In the genomic region with DNA sequence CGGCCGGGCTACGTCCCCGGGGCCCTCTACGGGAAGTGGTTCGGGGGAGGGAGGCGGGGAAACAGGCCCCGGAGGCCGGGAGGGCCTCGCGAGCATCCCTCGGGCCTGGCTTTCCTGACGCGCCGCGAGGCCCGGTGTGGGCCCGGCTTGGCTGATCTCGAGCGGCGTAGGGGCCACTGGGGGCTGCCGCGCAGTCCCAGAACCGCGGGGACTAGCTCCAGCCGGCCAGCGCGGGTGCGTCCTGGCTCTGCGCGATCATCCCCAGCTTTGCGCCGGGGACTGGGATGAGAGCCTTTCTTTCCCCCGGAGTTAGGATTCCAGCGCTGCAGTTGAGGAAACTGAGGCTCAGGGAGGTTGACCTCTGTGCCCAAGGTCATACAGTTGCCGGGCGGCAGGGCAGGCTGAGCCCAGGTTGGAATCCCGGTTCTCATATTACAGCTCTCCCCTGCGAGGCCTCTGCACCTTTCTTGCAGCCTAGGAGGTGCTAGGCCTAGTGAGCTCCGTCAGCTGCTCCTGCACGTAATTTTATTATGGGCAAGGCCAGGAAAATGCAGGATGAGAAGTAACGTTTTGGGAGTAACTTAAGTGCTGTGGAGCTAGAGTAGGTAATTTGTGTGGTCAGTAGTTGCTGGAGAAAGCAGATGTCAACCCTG, we compare ENCODE assay signal across 8 cellular contexts. TPM values are rescaled to one million over a fixed set of nuclear protein-coding genes. Genes with fewer than 3 reads are reported as not detected.
A peak's percentile ranks its signal among the peaks of the same experiment; 100 is the strongest.
DNase-seq lines count a peak whose midpoint lies in the region; ATAC-seq and TF ChIP-seq lines count a peak whose summit lies in the region.

No MANE protein-coding gene starts in this region.

- POLR2A ChIA-PET in PC-3 (lab: Charles Lee; ENCODE audit: unreplicated experiment): interaction anchor here (0.5 to 1.2 kb wide), 4 partner anchors 48 to 791 kb away, joined by 3 to 6 read pairs (median 5); no protein-coding TSS in a partner anchor

- H3K27me3 Mint-ChIP-seq in Calu3 (ENCODE audit: unreplicated experiment): no peaks in the 10 kb centered on the region
- no peaks in the 10 kb centered on the region for H3K27me3 Mint-ChIP-seq in chondrocyte (ENCODE audit: low read depth)

- peaks cover 52% of the 10 kb centered on the region for H3K4me1 ChIP-seq in PC-3 (ENCODE audit: insufficient read depth, low read length)
- H3K4me1 ChIP-seq in lower lobe of right lung: peaks cover 74% of the 10 kb centered on the region
- H3K4me1 ChIP-seq in thoracic aorta (ENCODE audit: control insufficient read depth in 1 of 2, low read depth in 2 of 2): peaks cover 27 to 55% of the 10 kb centered on the region in 2 donors

- TF ChIP-seq CTCF in Calu3 (IDR thresholded peaks at IDR 0.05; ENCODE audit: unreplicated experiment) (no peak), PC-3 (conservative IDR thresholded peaks at IDR 0.05; ENCODE audit: low read depth, low read length) (no peak), chondrocyte (IDR thresholded peaks at IDR 0.05) (peak; percentile 14), lower lobe of right lung (IDR thresholded peaks at IDR 0.05) (peak; percentile 5), thoracic aorta (IDR thresholded peaks at IDR 0.05) (no peak)

- peak overlapping the region; percentile 78 for H3K9ac ChIP-seq in PC-3 (ENCODE audit: low read length)

- BruUV-seq in Calu3 (replicated peaks; lab: Mats Ljungman, UMichigan) (no TSS peak), PC-3 (replicated peaks; lab: Mats Ljungman, UMichigan) (no TSS peak)

- peak overlapping the region; percentile 26; the same call in 1 of the 2 replicates for H3K27ac ChIP-seq in PC-3 (ENCODE audit: low read length)
- peak overlapping the region; percentile 88 for H3K27ac ChIP-seq in lower lobe of right lung
- peak overlapping the region; percentile 64 to 74 for H3K27ac ChIP-seq in thoracic aorta

- peaks cover 78% of the 10 kb centered on the region for H3K4me1 Mint-ChIP-seq in Calu3 (ENCODE audit: low read depth, unreplicated experiment)
- H3K4me1 Mint-ChIP-seq in chondrocyte (ENCODE audit: low read depth): peaks cover 49% of the 10 kb centered on the region

- no peaks in the 10 kb centered on the region for H3K9me3 ChIP-seq in PC-3 (ENCODE audit: low read length)
- H3K9me3 ChIP-seq in lower lobe of right lung: no peaks in the 10 kb centered on the region
- no peaks in the 10 kb centered on the region for H3K9me3 ChIP-seq in thoracic aorta

- H3K36me3 ChIP-seq in PC-3 (ENCODE audit: low read depth, low read length) (no peaks in the 10 kb centered on the region), lower lobe of right lung (no peaks in the 10 kb centered on the region), thoracic aorta (no peaks in the 10 kb centered on the region)

- intact Hi-C loops in Calu3 (cut with micrococcal nuclease; ENCODE audit: unreplicated experiment): no loop called here
- intact Hi-C loops in PC-3 (cut with micrococcal nuclease): loop anchor here (1.0 kb wide), 1 partner anchor 54 kb away; no protein-coding TSS in a partner anchor
- intact Hi-C loops in lower lobe of right lung (cut with DNase I): no loop called here

- peak overlapping the region; percentile 74 for H3K27ac Mint-ChIP-seq in Calu3 (ENCODE audit: unreplicated experiment)
- peak overlapping the region; percentile 75 for H3K27ac Mint-ChIP-seq in chondrocyte (ENCODE audit: unreplicated experiment)

- no peaks in the 10 kb centered on the region for H3K9me3 Mint-ChIP-seq in Calu3 (ENCODE audit: low read depth, unreplicated experiment)
- H3K9me3 Mint-ChIP-seq in chondrocyte (ENCODE audit: low read depth): no peaks in the 10 kb centered on the region

- H2AFZ ChIP-seq in PC-3 (ENCODE audit: low read length): peak overlapping the region; percentile 42; the same call in 1 of the 2 replicates

- CTCF ChIA-PET in Calu3 (lab: Charles Lee): interaction anchor here (0.5 to 1.7 kb wide), 7 partner anchors 8 to 962 kb away, joined by 3 to 7 read pairs (median 5); no protein-coding TSS in a partner anchor
- CTCF ChIA-PET in PC-3 (lab: Charles Lee): interaction anchor here (0.6 to 1.3 kb wide), 6 partner anchors 29 to 83 kb away, joined by 5 to 13 read pairs (median 7); no protein-coding TSS in a partner anchor

- H3K9me2 ChIP-seq in PC-3 (replicated peaks; ENCODE audit: low read length): no peaks in the 10 kb centered on the region

- peak overlapping the region; percentile 92 for H3K4me3 ChIP-seq in PC-3 (ENCODE audit: low read length)
- peak overlapping the region; percentile 95 for H3K4me3 ChIP-seq in lower lobe of right lung
- H3K4me3 ChIP-seq in thoracic aorta: peak overlapping the region; percentile 80

- peak overlapping the region; percentile 97 for H3K4me2 ChIP-seq in PC-3 (ENCODE audit: low read length)

- no peaks in the 10 kb centered on the region for H3K27me3 ChIP-seq in PC-3 (ENCODE audit: low read length)
- no peaks in the 10 kb centered on the region for H3K27me3 ChIP-seq in lower lobe of right lung (ENCODE audit: low read depth)
- no peaks in the 10 kb centered on the region for H3K27me3 ChIP-seq in thoracic aorta (replicated peaks; ENCODE audit: insufficient read depth)

- peaks cover 56% of the 10 kb centered on the region for H3K79me2 ChIP-seq in PC-3 (ENCODE audit: low read length)

- H3K4me3 Mint-ChIP-seq in Calu3 (ENCODE audit: low read depth, unreplicated experiment) (peak overlapping the region; percentile 89), chondrocyte (ENCODE audit: unreplicated experiment) (peak overlapping the region; percentile 69)

- DNase-seq in Calu3 (no peak), PC-3 (peak; percentile 47), chondrocyte (ENCODE audit: low spot score) (no peak), lower lobe of right lung (no peak), thoracic aorta (ENCODE audit: low spot score) (no peak), T1000 (lab: John Stamatoyannopoulos, UW) (no peak)

- no peaks in the 10 kb centered on the region for H3F3A ChIP-seq in PC-3 (ENCODE audit: low read length, unreplicated experiment)

- ATAC-seq in HG02610 (IDR thresholded peaks at IDR 0.05; ENCODE audit: unreplicated experiment) (peak; percentile 17), PC-3 (peak; percentile 39), lower lobe of right lung (peak; percentile 9 to 27), thoracic aorta (ENCODE audit: insufficient number of reproducible peaks, low FRiP score, low read depth) (no peak), GM18498 (IDR thresholded peaks at IDR 0.05; ENCODE audit: unreplicated experiment) (no peak)

- H3K36me3 Mint-ChIP-seq in Calu3 (ENCODE audit: insufficient read depth, unreplicated experiment) (peaks cover 37% of the 10 kb centered on the region), chondrocyte (ENCODE audit: low read depth) (no peaks in the 10 kb centered on the region)

- peaks cover 36% of the 10 kb centered on the region for H4K20me1 ChIP-seq in PC-3 (ENCODE audit: low read length)

RNA-seq across cellular contexts. Expression of a gene that starts 0.5 kb away (rescaled TPM):
- total RNA-seq in Calu3 (2022) (46.2 and 53.5 TPM in 2 replicates), PC-3 (2014; rRNA removed) (40.9 and 46.9 TPM in 2 replicates), chondrocyte (16.2 to 20.5 TPM (median 17.5 TPM) in 3 replicates), lower lobe of right lung (52.7 TPM), thoracic aorta (10 to 100 TPM; 24.5 to 55.8 TPM)

Comparison
In these comparisons a context has a peak if more than half of its experiments do, and no peak if none do; other contexts are left out.
1. CTCF ChIP-seq: peak in chondrocyte (single experiment) and lower lobe of right lung (single experiment); none in Calu3 (single experiment), PC-3 (single experiment) and thoracic aorta (single experiment).
2. ATAC-seq: peak in HG02610 (single experiment), PC-3 (single experiment) and lower lobe of right lung (2 of 2); none in thoracic aorta (single experiment) and GM18498 (single experiment).
3. H3K27ac ChIP-seq: peak in every context shown above with its lines; median percentile 88 in lower lobe of right lung; 69 in thoracic aorta; 26 in PC-3.
4. Peak in every context shown above with its lines, with median percentiles within 50 percentile points of each other: H3K4me3 ChIP-seq.